Comparison of ENCODE assay signal across 15 cellular contexts in the genomic region with DNA sequence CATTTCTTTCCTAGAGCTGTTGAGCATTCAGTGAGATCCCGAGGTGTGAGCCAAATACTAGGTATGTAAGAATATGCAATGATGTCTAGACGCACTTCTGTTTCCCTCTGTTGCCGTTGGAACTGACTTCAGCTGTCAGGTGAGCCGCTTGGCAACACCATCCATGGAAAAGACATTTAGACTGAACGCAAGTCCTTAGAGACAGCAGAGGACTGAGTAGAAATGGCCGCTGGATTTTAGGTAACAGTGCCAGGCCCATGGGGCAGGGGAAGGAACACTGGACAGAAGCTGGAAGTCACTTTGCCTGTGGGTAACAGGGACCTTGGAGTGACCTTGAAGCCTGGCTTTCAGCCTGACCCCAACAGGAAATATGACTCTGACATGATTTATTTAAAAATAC. TPM values are rescaled to one million over a fixed set of nuclear protein-coding genes. Genes with fewer than 3 reads are reported as not detected.
DNase-seq lines count a peak whose midpoint lies in the region; ATAC-seq and TF ChIP-seq lines count a peak whose summit lies in the region.
"Had no signal": no experiment of that assay in that cellular context is flagged by ENCODE, and none has a peak within 500 bp of the region (broad histone marks: within the 10 kb centered on the region; RNA-seq: fewer than 3 reads in every experiment).

No MANE protein-coding gene starts in this region.

- H4K5ac ChIP-seq in H9 (ENCODE audit: insufficient read length, low read depth, low read length), result no peak overlapping the region

- H3T11ph ChIP-seq in H9 (ENCODE audit: low read length), result no peak overlapping the region

- H3K36me3 ChIP-seq in PC-9 (ENCODE audit: low read depth) (no peaks in the 10 kb centered on the region), stomach (no peaks in the 10 kb centered on the region), GM23338 (ENCODE audit: insufficient read depth) (no peaks in the 10 kb centered on the region)

- H3F3A ChIP-seq in PC-9 (ENCODE audit: insufficient read depth, low read depth), result peaks cover 18% of the 10 kb centered on the region
- H3F3A ChIP-seq in GM23338 (replicated peaks; ENCODE audit: low read depth), result no peaks in the 10 kb centered on the region

- no peak overlapping the region for H4K8ac ChIP-seq in H9 (replicated peaks; ENCODE audit: insufficient read length, low read depth, low read length)

- POLR2A ChIA-PET in PC-9 (lab: Charles Lee; ENCODE audit: unreplicated experiment), result no interaction called here

- H2BK120ac ChIP-seq in H9 (ENCODE audit: low read depth, low read length, poor library complexity, severe bottlenecking), result no peak overlapping the region

- no peak overlapping the region for H3K27ac Mint-ChIP-seq in H9
- H3K27ac Mint-ChIP-seq in GM23338, result no peak overlapping the region

- ATAC-seq in left colon (peak; percentile 19), HG03457 (IDR thresholded peaks at IDR 0.05; ENCODE audit: unreplicated experiment) (no peak), HG03280 (IDR thresholded peaks at IDR 0.05; ENCODE audit: unreplicated experiment) (no peak), GM23338 (no peak)
- ATAC-seq: GM12878 had no signal

- peaks cover 10% of the 10 kb centered on the region; the same call in 1 of the 2 replicates for H3K27me3 Mint-ChIP-seq in H9 (ENCODE audit: low read depth)
- H3K27me3 Mint-ChIP-seq in GM23338 (ENCODE audit: insufficient read depth, low read depth, poor library complexity), result peaks cover 7% of the 10 kb centered on the region

- H4K20me1 ChIP-seq in H9 (ENCODE audit: control insufficient read depth, insufficient read depth, insufficient read length), result no peaks in the 10 kb centered on the region
- no peaks in the 10 kb centered on the region for H4K20me1 ChIP-seq in PC-9 (ENCODE audit: insufficient read depth)
- no peaks in the 10 kb centered on the region for H4K20me1 ChIP-seq in GM23338 (replicated peaks; ENCODE audit: insufficient read depth)

- BruUV-seq in PC-9 (replicated peaks; lab: Mats Ljungman, UMichigan), result no TSS peak

- no peak overlapping the region for H3K9ac ChIP-seq in H9 (ENCODE audit: extremely low read depth, insufficient read length, low read length)
- H3K9ac ChIP-seq: SK-N-SH had no signal

- no peak overlapping the region for H3K4me2 ChIP-seq in H9 (ENCODE audit: insufficient read depth, insufficient read length, low read length)
- H3K4me2 ChIP-seq in PC-9, result no peak overlapping the region; the same call in 1 of the 2 replicates
- H3K4me2 ChIP-seq in GM23338, result no peak overlapping the region
- H3K4me2 ChIP-seq: SK-N-SH had no signal

- peaks cover 12 to 20% of the 10 kb centered on the region in 2 experiments for H3K4me1 Mint-ChIP-seq in H9
- peaks cover 16% of the 10 kb centered on the region for H3K4me1 Mint-ChIP-seq in GM23338

- no peaks in the 10 kb centered on the region for H3K79me1 ChIP-seq in H9 (ENCODE audit: insufficient read depth, low read depth, low read length, poor library complexity, severe bottlenecking)

- H3K4me3 ChIP-seq in PC-9 (no peak overlapping the region), stomach (no peak overlapping the region), GM23338 (no peak overlapping the region)
- H3K4me3 ChIP-seq: GM12878 had no signal

- intact Hi-C loops in PC-9 (cut with micrococcal nuclease; ENCODE audit: unreplicated experiment), result no loop called here
- intact Hi-C loops in left colon (cut with DNase I, micrococcal nuclease), result no loop called here
- intact Hi-C loops in stomach (cut with DNase I; ENCODE audit: low total_unique reads), result no loop called here

- H3K27me3 ChIP-seq in H9 (ENCODE audit: insufficient read depth, low read length), result no peaks in the 10 kb centered on the region
- H3K27me3 ChIP-seq in PC-9 (ENCODE audit: insufficient read depth, low read depth), result no peaks in the 10 kb centered on the region
- H3K27me3 ChIP-seq in stomach, result peaks cover 0 to 7% (median 0%) of the 10 kb centered on the region in 3 donors
- no peaks in the 10 kb centered on the region for H3K27me3 ChIP-seq in GM23338 (ENCODE audit: insufficient read depth)

- H3K9me3 ChIP-seq in H9 (ENCODE audit: control insufficient read depth, low read depth, low read length) (no peaks in the 10 kb centered on the region), PC-9 (ENCODE audit: insufficient read depth, low read depth) (no peaks in the 10 kb centered on the region), stomach (no peaks in the 10 kb centered on the region)
- H3K9me3 ChIP-seq: SK-N-SH had no signal

- no peaks in the 10 kb centered on the region for H3K9me2 ChIP-seq in PC-9 (ENCODE audit: insufficient read depth)
- no peaks in the 10 kb centered on the region for H3K9me2 ChIP-seq in GM23338 (ENCODE audit: insufficient read depth)
- H3K9me2 ChIP-seq: SK-N-SH had no signal

- no peak overlapping the region for H2BK15ac ChIP-seq in H9 (ENCODE audit: low read depth, low read length)

- no peak overlapping the region for H2AFZ ChIP-seq in H9 (ENCODE audit: low read length)
- H2AFZ ChIP-seq in PC-9, result no peak overlapping the region
- H2AFZ ChIP-seq in GM23338, result no peak overlapping the region

- H3K27ac ChIP-seq in H9 (ENCODE audit: insufficient read length, low read depth, low read length) (no peak overlapping the region), PC-9 (peak overlapping the region; percentile 10; the same call in 1 of the 2 replicates), stomach (no peak overlapping the region), GM23338 (ENCODE audit: low read depth) (no peak overlapping the region)

- peaks cover 0 to 2% of the 10 kb centered on the region in 2 experiments; a peak in 2 of 5 replicates for H3K9me3 Mint-ChIP-seq in H9
- H3K9me3 Mint-ChIP-seq in GM23338, result no peaks in the 10 kb centered on the region; the same call in 2 of the 3 replicates

- no peaks in the 10 kb centered on the region for H3K36me3 Mint-ChIP-seq in H9 (ENCODE audit: insufficient read depth in 1 of 3, low read depth in 3 of 3)
- H3K36me3 Mint-ChIP-seq in GM23338 (ENCODE audit: low read depth), result no peaks in the 10 kb centered on the region

- H4K91ac ChIP-seq in H9 (ENCODE audit: insufficient read length, low read depth, low read length), result no peak overlapping the region

- WGBS in H9 (ENCODE audit: extremely low coverage, insufficient read length, low lambda C conversion rate), result no CpG with 5 or more reads among the region's 6 CpGs
- WGBS in stomach, 5 donors, result 80 to 90% (median 85%) methylated on average over 6 of the region's 6 CpGs

- no peak overlapping the region for H2BK12ac ChIP-seq in H9 (ENCODE audit: insufficient read length, low read depth, low read length)

- no peak overlapping the region for H3K23ac ChIP-seq in H9 (ENCODE audit: insufficient read length, low read depth, low read length)

- H3K4me3 Mint-ChIP-seq in H9 (no peak overlapping the region), GM23338 (no peak overlapping the region)

- no peak overlapping the region for H2AK5ac ChIP-seq in H9 (ENCODE audit: insufficient read length, low read length)

- no peak overlapping the region for H3K4ac ChIP-seq in H9 (ENCODE audit: low read depth, low read length)

- no peaks in the 10 kb centered on the region for H3K79me2 ChIP-seq in H9 (ENCODE audit: insufficient read depth, low read length)
- H3K79me2 ChIP-seq in PC-9 (ENCODE audit: low read depth), result no peaks in the 10 kb centered on the region
- no peaks in the 10 kb centered on the region for H3K79me2 ChIP-seq in GM23338 (replicated peaks; ENCODE audit: insufficient read depth)

- no peak overlapping the region for H3K14ac ChIP-seq in H9 (ENCODE audit: insufficient read depth, low read length)

- no peaks in the 10 kb centered on the region for H3K23me2 ChIP-seq in H9 (ENCODE audit: insufficient read length, low read depth, low read length, poor library complexity, severe bottlenecking)

- TF ChIP-seq CTCF in H9 (conservative IDR thresholded peaks at IDR 0.05), result no peak
- TF ChIP-seq CTCF in PC-9 (conservative IDR thresholded peaks at IDR 0.05), result no peak
- no peak for TF ChIP-seq CTCF in stomach (IDR thresholded peaks at IDR 0.05)
- TF ChIP-seq CTCF in GM23338 (conservative IDR thresholded peaks at IDR 0.05; ENCODE audit: low read depth in 2 of 2), result no peak

- H3K56ac ChIP-seq in H9 (ENCODE audit: insufficient read length, low read depth, low read length), result no peak overlapping the region

- CTCF ChIA-PET in PC-9 (lab: Charles Lee), result no interaction called here

- H2BK5ac ChIP-seq in H9 (ENCODE audit: insufficient read length, low read length), result no peak overlapping the region

- H3K18ac ChIP-seq in H9 (ENCODE audit: insufficient read length, low read depth, low read length), result no peak overlapping the region

- peak; percentile 10 for DNase-seq in H9
- no peak for DNase-seq in PC-9
- no peak for DNase-seq in left colon
- peak; percentile 24 for DNase-seq in stomach
- no peak for DNase-seq in GM23338 (ENCODE audit: low spot score)
- DNase-seq: HCEC 1CT, KBM-7, NCI-H1092 treated with DMSO at 0.1 percent for 48 hours, NCI-H345, NCI-H69, SK-N-SH had no signal

- H2BK20ac ChIP-seq in H9 (ENCODE audit: low read depth, low read length, poor library complexity, severe bottlenecking), result no peak overlapping the region

- no peak for TF ChIP-seq POLR2A in stomach (IDR thresholded peaks at IDR 0.05)

- TF ChIP-seq EP300 in stomach (IDR thresholded peaks at IDR 0.05), result no peak

- H3K4me1 ChIP-seq in H9 (ENCODE audit: insufficient read depth, low read length) (no peaks in the 10 kb centered on the region; the same call in 1 of the 2 replicates), PC-9 (replicated peaks; ENCODE audit: insufficient read depth) (peaks cover 32% of the 10 kb centered on the region), stomach (peaks cover 3 to 16% (median 12%) of the 10 kb centered on the region in 4 donors), GM23338 (ENCODE audit: insufficient read depth) (peaks cover 4% of the 10 kb centered on the region; the same call in 1 of the 2 replicates)

TF ChIP-seq in GM23338, 12 proteins besides CTCF, POLR2A, EP300 and RAD21 (continues in another document):
- TF ChIP-seq CREB1 (CRISPR knock-in tag; IDR thresholded peaks at IDR 0.05; ENCODE audit: low read depth) (no peak), ZNF114 (CRISPR knock-in tag; IDR thresholded peaks at IDR 0.05) (no peak), STAT1 (IDR thresholded peaks at IDR 0.05; ENCODE audit: unreplicated experiment) (no peak)
- TF ChIP-seq, protein P1, sequence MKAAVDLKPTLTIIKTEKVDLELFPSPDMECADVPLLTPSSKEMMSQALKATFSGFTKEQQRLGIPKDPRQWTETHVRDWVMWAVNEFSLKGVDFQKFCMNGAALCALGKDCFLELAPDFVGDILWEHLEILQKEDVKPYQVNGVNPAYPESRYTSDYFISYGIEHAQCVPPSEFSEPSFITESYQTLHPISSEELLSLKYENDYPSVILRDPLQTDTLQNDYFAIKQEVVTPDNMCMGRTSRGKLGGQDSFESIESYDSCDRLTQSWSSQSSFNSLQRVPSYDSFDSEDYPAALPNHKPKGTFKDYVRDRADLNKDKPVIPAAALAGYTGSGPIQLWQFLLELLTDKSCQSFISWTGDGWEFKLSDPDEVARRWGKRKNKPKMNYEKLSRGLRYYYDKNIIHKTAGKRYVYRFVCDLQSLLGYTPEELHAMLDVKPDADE (IDR thresholded peaks at IDR 0.05), result no peak

RNA-seq across cellular contexts. Expression of a gene that starts 29.5 kb away (rescaled TPM):
- total RNA-seq in H9 (2021) (22.1 and 23.8 TPM in 2 replicates), PC-9 (2021) (49.2 and 50.5 TPM in 2 replicates), left colon (10 to 100 TPM; 28.6 to 43.0 TPM), stomach (100 to 1,000 TPM in 1 of 5 donors, 10 to 100 TPM in 4; 15.4 to 126 (median 88.6) TPM)
- polyA plus RNA-seq in stomach (1 to 10 TPM; 1.6 to 6.2 (median 2.1) TPM), GM23338 (2016; fragmentation: Nextera tagmentation; extraction: Ambion mirVana) (16.7 and 22.0 TPM in 2 replicates)
- 73.1 and 81.4 TPM in 2 replicates for total RNA-seq in GM23338 (2014; rRNA removed; shearing (Covaris generic))
- total RNA-seq: M059J had no signal

Comparison
In these comparisons a context has a peak if more than half of its experiments do, and no peak if none do; other contexts are left out.
1. DNase-seq: peak in H9 (single experiment) and stomach (single experiment); none in PC-9 (0 of 2), left colon (0 of 2) and GM23338 (single experiment).